15 cellular contexts compared by ENCODE assay signal in genomic region chr6:24255676-24256075, GRCh38.
DNase-seq lines count a peak whose midpoint lies in the region; ATAC-seq, FAIRE-seq and TF ChIP-seq lines count a peak whose summit lies in the region.
"Had no signal": no experiment of that assay in that cellular context is flagged by ENCODE, and none has a peak within 500 bp of the region (broad histone marks: within the 10 kb centered on the region; RNA-seq: fewer than 3 reads in every experiment).

No MANE protein-coding gene starts in this region.

- no peak overlapping the region for H3K4me3 ChIP-seq in A673 (ENCODE audit: low read depth, low read length, poor library complexity, severe bottlenecking)
- H3K4me3 ChIP-seq: PC-9 had no signal

- POLR2A ChIA-PET in A673 (lab: Charles Lee; ENCODE audit: low non-redundant PET) = no interaction called here

- no peak for TF ChIP-seq CTCF in A673 (conservative IDR thresholded peaks at IDR 0.05; ENCODE audit: low read depth, low read length)

- H3K27ac ChIP-seq in A673 (ENCODE audit: low read depth, low read length, poor library complexity, severe bottlenecking) = no peak overlapping the region
- H3K27ac ChIP-seq: C4-2B, neutrophil, PC-9 had no signal

- H3K4me1 ChIP-seq in A673 (ENCODE audit: insufficient read depth, low read length, poor library complexity, severe bottlenecking) = peaks cover 3% of the 10 kb centered on the region

- H3K9me3 ChIP-seq in A673 (ENCODE audit: low read depth, low read length, poor library complexity, severe bottlenecking) = peaks cover 20% of the 10 kb centered on the region
- H3K9me3 ChIP-seq: neutrophil had no signal

- BruUV-seq in A673 (replicated peaks; lab: Mats Ljungman, UMichigan) = no TSS peak

- no peaks in the 10 kb centered on the region for H3K27me3 ChIP-seq in A673 (replicated peaks; ENCODE audit: insufficient read depth, low read depth, low read length, poor library complexity)

- CTCF ChIA-PET in A673 (lab: Charles Lee) = no interaction called here

- H3K36me3 ChIP-seq in A673 (ENCODE audit: insufficient read depth, low read length, poor library complexity, severe bottlenecking) = peaks cover 20% of the 10 kb centered on the region
- H3K36me3 ChIP-seq: neutrophil had no signal

- DNase-seq in GM18507 (ENCODE audit: extremely low spot score, insufficient read length, low read depth) (peak; percentile 3), A673 (ENCODE audit: low spot score) (no peak), kidney tubule cell (ENCODE audit: low spot score) (no peak), RCC 7860 (ENCODE audit: low spot score) (no peak)
- DNase-seq: NCI-H1436; PC-9; stimulated activated CD4-positive, alpha-beta T cell treated with anti-CD3 and anti-CD28 coated beads, Interleukin-1b, Interleukin-23, amount 100 ng/mL, for 48 hours had no signal

- peak; percentile 95 for ATAC-seq in GM19397 (IDR thresholded peaks at IDR 0.05; ENCODE audit: unreplicated experiment)
- ATAC-seq in HG02852 (IDR thresholded peaks at IDR 0.05; ENCODE audit: unreplicated experiment) = peak; percentile 93
- ATAC-seq in HG03520 (IDR thresholded peaks at IDR 0.05; ENCODE audit: unreplicated experiment) = peak; percentile 93
- no peak for ATAC-seq in esophagus mucosa
- ATAC-seq: left lobe of liver had no signal

- intact Hi-C loops in A673 (cut with micrococcal nuclease; ENCODE audit: unreplicated experiment) = no loop called here

- FAIRE-seq in GM18507 (lab: Jason Lieb, UNC) (peak; percentile 67), RCC 7860 (lab: Jason Lieb, UNC) (no peak)
- FAIRE-seq: HTR-8/SVneo had no signal
